Comparison of ENCODE assay signal across 8 cellular contexts in the genomic region with DNA sequence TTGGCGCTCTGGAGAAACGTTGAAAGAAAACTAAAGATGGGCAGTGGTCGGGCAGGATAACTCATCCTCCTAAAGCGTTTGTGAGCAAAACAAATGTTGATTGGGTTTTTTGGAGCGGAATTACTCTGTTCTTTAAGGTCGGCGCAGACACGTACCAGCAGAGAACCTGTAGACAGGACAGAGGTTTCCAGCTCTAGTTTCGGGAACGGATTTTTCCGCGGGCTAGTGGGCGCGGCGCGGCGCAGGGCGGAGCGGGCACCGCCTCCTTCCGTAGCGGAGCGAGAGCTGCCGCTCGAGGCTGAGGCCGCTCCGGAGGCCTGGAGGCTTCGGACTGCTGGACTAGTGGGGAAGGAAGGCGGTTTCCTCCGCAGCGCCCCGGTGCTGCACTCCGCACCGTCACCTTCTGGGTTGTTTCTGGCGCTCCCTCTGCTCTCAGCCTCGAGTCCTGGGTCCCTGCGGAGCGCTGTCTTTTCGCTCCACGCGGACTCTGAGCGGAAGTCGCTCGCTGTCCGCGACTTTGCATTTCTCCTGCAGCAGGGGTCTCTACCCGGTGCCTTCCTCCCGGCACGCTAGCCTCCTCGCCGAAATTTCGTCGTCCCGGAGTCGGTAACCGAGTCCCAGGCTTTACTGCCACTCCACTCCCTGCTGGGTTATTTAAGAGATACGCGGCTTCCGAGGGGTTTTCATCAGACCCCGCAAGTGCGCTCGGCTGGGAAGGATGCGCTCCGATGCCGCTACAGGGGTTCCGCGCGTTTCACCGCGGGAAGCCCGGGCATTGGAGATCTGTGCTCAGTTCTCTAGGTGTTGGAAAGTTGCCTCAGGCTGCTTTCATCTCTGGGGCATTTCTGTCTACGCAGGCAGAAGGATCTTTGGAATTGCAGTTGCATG. TPM values are rescaled to one million over a fixed set of nuclear protein-coding genes. Genes with fewer than 3 reads are reported as not detected.
DNase-seq lines count a peak whose midpoint lies in the region; ATAC-seq and TF ChIP-seq lines count a peak whose summit lies in the region.

No MANE protein-coding gene starts in this region.

- no peaks in the 10 kb centered on the region for H3K9me3 Mint-ChIP-seq in dendritic cell treated with granulocyte-macrophage colony-stimulating factor and Interleukin-4, amounts not matched to agents 40 ng/mL and 50 ng/mL, for 4 days
- no peaks in the 10 kb centered on the region for H3K9me3 Mint-ChIP-seq in natural killer cell

- peaks cover 20% of the 10 kb centered on the region for H3K27me3 Mint-ChIP-seq in dendritic cell treated with granulocyte-macrophage colony-stimulating factor and Interleukin-4, amounts not matched to agents 40 ng/mL and 50 ng/mL, for 4 days
- peaks cover 2 to 48% of the 10 kb centered on the region in 2 donors for H3K27me3 Mint-ChIP-seq in natural killer cell (ENCODE audit: low read depth in 2 of 2)

- TF ChIP-seq CTCF in natural killer cell (IDR thresholded peaks at IDR 0.05): no peak

- intact Hi-C loops in dendritic cell treated with granulocyte-macrophage colony-stimulating factor and Interleukin-4, amounts not matched to agents 40 ng/mL and 50 ng/mL, for 4 days (cut with micrococcal nuclease): loop anchor here (5.0 kb wide), 1 partner anchor 262 kb away; no protein-coding TSS in a partner anchor
- intact Hi-C loops in natural killer cell (cut with micrococcal nuclease): no loop called here

- peaks cover 20% of the 10 kb centered on the region for H3K4me1 Mint-ChIP-seq in dendritic cell treated with granulocyte-macrophage colony-stimulating factor and Interleukin-4, amounts not matched to agents 40 ng/mL and 50 ng/mL, for 4 days (ENCODE audit: low read depth)
- H3K4me1 Mint-ChIP-seq in natural killer cell: peaks cover 10 to 21% of the 10 kb centered on the region in 2 donors

- H3K27ac Mint-ChIP-seq in dendritic cell treated with granulocyte-macrophage colony-stimulating factor and Interleukin-4, amounts not matched to agents 40 ng/mL and 50 ng/mL, for 4 days: no peak overlapping the region
- H3K27ac Mint-ChIP-seq in natural killer cell: no peak overlapping the region

- peak overlapping the region; percentile 61 for H3K4me3 Mint-ChIP-seq in dendritic cell treated with granulocyte-macrophage colony-stimulating factor and Interleukin-4, amounts not matched to agents 40 ng/mL and 50 ng/mL, for 4 days
- H3K4me3 Mint-ChIP-seq in natural killer cell: peak overlapping the region; percentile 74

- ATAC-seq in natural killer cell (peak in 2 of 3 donors; percentile 53 to 68), GM19328 (IDR thresholded peaks at IDR 0.05; ENCODE audit: unreplicated experiment) (no peak), HG03175 (IDR thresholded peaks at IDR 0.05; ENCODE audit: unreplicated experiment) (no peak), HG03108 (IDR thresholded peaks at IDR 0.05; ENCODE audit: unreplicated experiment) (no peak)

- H3K36me3 Mint-ChIP-seq in dendritic cell treated with granulocyte-macrophage colony-stimulating factor and Interleukin-4, amounts not matched to agents 40 ng/mL and 50 ng/mL, for 4 days (ENCODE audit: low read depth): no peaks in the 10 kb centered on the region
- no peaks in the 10 kb centered on the region for H3K36me3 Mint-ChIP-seq in natural killer cell

- DNase-seq in CD1c-positive myeloid dendritic cell (ENCODE audit: extremely low spot score) (peak; percentile 59), NCI-H2227 (lab: John Stamatoyannopoulos, UW; ENCODE audit: unreplicated experiment) (peak; percentile 68), natural killer cell (no peak), dedifferentiated amniotic fluid mesenchymal stem cell (ENCODE audit: extremely low spot score) (no peak)

RNA-seq across cellular contexts. Expression of a gene that starts 7.0 kb away (rescaled TPM):
- 1 to 10 TPM in 2 of 3 donors, under 1 TPM in 1; 0.49 to 1.4 (median 1.1) TPM for total RNA-seq in natural killer cell

RNA-seq across cellular contexts. Expression of a gene that starts 28.7 kb away (rescaled TPM):
- not detected for total RNA-seq in natural killer cell

Comparison
In these comparisons a context has a peak if more than half of its experiments do, and no peak if none do; other contexts are left out.
1. DNase-seq: peak in CD1c-positive myeloid dendritic cell (single experiment) and NCI-H2227 (single experiment); none in natural killer cell (single experiment) and dedifferentiated amniotic fluid mesenchymal stem cell (single experiment).
2. ATAC-seq: peak in natural killer cell (2 of 3); none in GM19328 (single experiment), HG03175 (single experiment) and HG03108 (single experiment).